ENCODE assay signal across 1 cellular context in the genomic region with DNA sequence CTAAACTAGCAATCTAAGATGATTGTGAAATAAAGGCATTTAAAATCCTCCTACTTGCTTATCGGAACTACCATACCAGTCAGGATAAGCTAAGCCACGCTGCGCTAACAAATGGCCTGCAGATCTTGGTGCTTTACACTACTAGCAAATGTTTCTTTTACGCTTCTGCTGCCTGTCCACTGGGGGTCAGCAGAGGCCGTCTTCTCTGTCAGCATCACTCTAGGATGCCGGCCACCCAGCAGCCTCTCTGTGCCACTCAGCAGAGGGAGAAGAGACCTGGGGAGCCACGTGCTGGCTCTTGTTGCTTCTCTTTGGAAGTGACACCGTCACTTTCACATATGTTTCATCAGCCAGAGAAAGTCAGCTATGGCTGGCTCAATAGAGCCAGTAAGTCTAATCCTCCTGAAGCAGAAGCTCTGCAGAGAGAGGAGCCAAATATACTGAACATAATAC.
TF ChIP-seq lines count a peak whose summit lies in the region.

No MANE protein-coding gene starts in this region.

TF ChIP-seq in HepG2, 621 proteins besides CTCF, POLR2A, EP300 and RAD21 (continued from another document and continues in another):
- TF ChIP-seq, protein P1, sequence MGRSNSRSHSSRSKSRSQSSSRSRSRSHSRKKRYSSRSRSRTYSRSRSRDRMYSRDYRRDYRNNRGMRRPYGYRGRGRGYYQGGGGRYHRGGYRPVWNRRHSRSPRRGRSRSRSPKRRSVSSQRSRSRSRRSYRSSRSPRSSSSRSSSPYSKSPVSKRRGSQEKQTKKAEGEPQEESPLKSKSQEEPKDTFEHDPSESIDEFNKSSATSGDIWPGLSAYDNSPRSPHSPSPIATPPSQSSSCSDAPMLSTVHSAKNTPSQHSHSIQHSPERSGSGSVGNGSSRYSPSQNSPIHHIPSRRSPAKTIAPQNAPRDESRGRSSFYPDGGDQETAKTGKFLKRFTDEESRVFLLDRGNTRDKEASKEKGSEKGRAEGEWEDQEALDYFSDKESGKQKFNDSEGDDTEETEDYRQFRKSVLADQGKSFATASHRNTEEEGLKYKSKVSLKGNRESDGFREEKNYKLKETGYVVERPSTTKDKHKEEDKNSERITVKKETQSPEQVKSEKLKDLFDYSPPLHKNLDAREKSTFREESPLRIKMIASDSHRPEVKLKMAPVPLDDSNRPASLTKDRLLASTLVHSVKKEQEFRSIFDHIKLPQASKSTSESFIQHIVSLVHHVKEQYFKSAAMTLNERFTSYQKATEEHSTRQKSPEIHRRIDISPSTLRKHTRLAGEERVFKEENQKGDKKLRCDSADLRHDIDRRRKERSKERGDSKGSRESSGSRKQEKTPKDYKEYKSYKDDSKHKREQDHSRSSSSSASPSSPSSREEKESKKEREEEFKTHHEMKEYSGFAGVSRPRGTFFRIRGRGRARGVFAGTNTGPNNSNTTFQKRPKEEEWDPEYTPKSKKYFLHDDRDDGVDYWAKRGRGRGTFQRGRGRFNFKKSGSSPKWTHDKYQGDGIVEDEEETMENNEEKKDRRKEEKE (IDR thresholded peaks at IDR 0.05), result no peak
- TF ChIP-seq, protein P2, sequence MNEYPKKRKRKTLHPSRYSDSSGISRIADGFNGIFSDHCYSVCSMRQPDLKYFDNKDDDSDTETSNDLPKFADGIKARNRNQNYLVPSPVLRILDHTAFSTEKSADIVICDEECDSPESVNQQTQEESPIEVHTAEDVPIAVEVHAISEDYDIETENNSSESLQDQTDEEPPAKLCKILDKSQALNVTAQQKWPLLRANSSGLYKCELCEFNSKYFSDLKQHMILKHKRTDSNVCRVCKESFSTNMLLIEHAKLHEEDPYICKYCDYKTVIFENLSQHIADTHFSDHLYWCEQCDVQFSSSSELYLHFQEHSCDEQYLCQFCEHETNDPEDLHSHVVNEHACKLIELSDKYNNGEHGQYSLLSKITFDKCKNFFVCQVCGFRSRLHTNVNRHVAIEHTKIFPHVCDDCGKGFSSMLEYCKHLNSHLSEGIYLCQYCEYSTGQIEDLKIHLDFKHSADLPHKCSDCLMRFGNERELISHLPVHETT (CRISPR knock-in tag; conservative IDR thresholded peaks at IDR 0.05), result no peak
- TF ChIP-seq BCL6 (CRISPR knock-in tag; IDR thresholded peaks at IDR 0.05), result no peak
- TF ChIP-seq, protein P3, sequence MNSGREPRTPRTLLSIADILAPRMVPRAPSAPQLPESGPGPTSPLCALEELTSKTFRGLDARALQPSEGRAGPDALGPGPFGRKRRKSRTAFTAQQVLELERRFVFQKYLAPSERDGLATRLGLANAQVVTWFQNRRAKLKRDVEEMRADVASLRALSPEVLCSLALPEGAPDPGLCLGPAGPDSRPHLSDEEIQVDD (CRISPR knock-in tag; IDR thresholded peaks at IDR 0.05; ENCODE audit: borderline replicate concordance), result no peak
- TF ChIP-seq ZNF331 (CRISPR knock-in tag; IDR thresholded peaks at IDR 0.05), result peak; percentile 31; the same call in 1 of the 2 replicates
- no peak for TF ChIP-seq RFX3 (CRISPR knock-in tag; IDR thresholded peaks at IDR 0.05)
- TF ChIP-seq, protein P4, sequence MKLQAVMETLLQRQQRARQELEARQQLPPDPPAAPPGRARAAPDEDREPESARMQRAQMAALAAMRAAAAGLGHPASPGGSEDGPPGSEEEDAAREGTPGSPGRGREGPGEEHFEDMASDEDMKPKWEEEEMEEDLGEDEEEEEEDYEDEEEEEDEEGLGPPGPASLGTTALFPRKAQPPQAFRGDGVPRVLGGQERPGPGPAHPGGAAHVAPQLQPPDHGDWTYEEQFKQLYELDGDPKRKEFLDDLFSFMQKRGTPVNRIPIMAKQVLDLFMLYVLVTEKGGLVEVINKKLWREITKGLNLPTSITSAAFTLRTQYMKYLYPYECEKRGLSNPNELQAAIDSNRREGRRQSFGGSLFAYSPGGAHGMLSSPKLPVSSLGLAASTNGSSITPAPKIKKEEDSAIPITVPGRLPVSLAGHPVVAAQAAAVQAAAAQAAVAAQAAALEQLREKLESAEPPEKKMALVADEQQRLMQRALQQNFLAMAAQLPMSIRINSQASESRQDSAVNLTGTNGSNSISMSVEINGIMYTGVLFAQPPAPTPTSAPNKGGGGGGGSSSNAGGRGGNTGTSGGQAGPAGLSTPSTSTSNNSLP (IDR thresholded peaks at IDR 0.05; ENCODE audit: low read depth, low read length), result no peak
- TF ChIP-seq KDM4B (CRISPR knock-in tag; IDR thresholded peaks at IDR 0.05), result no peak
- TF ChIP-seq RORA (CRISPR knock-in tag; IDR thresholded peaks at IDR 0.05), result no peak
- TF ChIP-seq PAWR (CRISPR knock-in tag; IDR thresholded peaks at IDR 0.05; ENCODE audit: borderline replicate concordance), result no peak
- TF ChIP-seq, protein P5, sequence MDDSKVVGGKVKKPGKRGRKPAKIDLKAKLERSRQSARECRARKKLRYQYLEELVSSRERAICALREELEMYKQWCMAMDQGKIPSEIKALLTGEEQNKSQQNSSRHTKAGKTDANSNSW (CRISPR knock-in tag; IDR thresholded peaks at IDR 0.05; ENCODE audit: borderline replicate concordance), result no peak
- no peak for TF ChIP-seq ZNF703 (CRISPR knock-in tag; IDR thresholded peaks at IDR 0.05; ENCODE audit: borderline replicate concordance)
- TF ChIP-seq PPARG (CRISPR knock-in tag; conservative IDR thresholded peaks at IDR 0.05), result no peak
- TF ChIP-seq, protein P6, sequence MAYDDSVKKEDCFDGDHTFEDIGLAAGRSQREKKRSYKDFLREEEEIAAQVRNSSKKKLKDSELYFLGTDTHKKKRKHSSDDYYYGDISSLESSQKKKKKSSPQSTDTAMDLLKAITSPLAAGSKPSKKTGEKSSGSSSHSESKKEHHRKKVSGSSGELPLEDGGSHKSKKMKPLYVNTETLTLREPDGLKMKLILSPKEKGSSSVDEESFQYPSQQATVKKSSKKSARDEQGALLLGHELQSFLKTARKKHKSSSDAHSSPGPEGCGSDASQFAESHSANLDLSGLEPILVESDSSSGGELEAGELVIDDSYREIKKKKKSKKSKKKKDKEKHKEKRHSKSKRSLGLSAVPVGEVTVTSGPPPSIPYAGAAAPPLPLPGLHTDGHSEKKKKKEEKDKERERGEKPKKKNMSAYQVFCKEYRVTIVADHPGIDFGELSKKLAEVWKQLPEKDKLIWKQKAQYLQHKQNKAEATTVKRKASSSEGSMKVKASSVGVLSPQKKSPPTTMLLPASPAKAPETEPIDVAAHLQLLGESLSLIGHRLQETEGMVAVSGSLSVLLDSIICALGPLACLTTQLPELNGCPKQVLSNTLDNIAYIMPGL (CRISPR knock-in tag; IDR thresholded peaks at IDR 0.05; ENCODE audit: borderline replicate concordance in 1 of 2, low read depth in 1 of 2), result peak in 1 of 2 experiments; percentile 41; a peak in 1 of 4 replicates
- TF ChIP-seq, protein P7, sequence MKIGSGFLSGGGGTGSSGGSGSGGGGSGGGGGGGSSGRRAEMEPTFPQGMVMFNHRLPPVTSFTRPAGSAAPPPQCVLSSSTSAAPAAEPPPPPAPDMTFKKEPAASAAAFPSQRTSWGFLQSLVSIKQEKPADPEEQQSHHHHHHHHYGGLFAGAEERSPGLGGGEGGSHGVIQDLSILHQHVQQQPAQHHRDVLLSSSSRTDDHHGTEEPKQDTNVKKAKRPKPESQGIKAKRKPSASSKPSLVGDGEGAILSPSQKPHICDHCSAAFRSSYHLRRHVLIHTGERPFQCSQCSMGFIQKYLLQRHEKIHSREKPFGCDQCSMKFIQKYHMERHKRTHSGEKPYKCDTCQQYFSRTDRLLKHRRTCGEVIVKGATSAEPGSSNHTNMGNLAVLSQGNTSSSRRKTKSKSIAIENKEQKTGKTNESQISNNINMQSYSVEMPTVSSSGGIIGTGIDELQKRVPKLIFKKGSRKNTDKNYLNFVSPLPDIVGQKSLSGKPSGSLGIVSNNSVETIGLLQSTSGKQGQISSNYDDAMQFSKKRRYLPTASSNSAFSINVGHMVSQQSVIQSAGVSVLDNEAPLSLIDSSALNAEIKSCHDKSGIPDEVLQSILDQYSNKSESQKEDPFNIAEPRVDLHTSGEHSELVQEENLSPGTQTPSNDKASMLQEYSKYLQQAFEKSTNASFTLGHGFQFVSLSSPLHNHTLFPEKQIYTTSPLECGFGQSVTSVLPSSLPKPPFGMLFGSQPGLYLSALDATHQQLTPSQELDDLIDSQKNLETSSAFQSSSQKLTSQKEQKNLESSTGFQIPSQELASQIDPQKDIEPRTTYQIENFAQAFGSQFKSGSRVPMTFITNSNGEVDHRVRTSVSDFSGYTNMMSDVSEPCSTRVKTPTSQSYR (CRISPR knock-in tag; IDR thresholded peaks at IDR 0.05; ENCODE audit: borderline replicate concordance), result no peak
- 0 out of 2 replicates have a peak, but pooled peaks have one; percentile 51 for TF ChIP-seq ZFP1 (CRISPR knock-in tag; IDR thresholded peaks at IDR 0.05)
- TF ChIP-seq JUND (CRISPR knock-in tag; IDR thresholded peaks at IDR 0.05), result no peak
- TF ChIP-seq MIER2 (CRISPR knock-in tag; IDR thresholded peaks at IDR 0.05), result 0 out of 2 replicates have a peak, but pooled peaks have one; percentile 20
- TF ChIP-seq, protein P8, sequence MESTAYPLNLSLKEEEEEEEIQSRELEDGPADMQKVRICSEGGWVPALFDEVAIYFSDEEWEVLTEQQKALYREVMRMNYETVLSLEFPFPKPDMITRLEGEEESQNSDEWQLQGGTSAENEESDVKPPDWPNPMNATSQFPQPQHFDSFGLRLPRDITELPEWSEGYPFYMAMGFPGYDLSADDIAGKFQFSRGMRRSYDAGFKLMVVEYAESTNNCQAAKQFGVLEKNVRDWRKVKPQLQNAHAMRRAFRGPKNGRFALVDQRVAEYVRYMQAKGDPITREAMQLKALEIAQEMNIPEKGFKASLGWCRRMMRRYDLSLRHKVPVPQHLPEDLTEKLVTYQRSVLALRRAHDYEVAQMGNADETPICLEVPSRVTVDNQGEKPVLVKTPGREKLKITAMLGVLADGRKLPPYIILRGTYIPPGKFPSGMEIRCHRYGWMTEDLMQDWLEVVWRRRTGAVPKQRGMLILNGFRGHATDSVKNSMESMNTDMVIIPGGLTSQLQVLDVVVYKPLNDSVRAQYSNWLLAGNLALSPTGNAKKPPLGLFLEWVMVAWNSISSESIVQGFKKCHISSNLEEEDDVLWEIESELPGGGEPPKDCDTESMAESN (CRISPR knock-in tag; conservative IDR thresholded peaks at IDR 0.05), result peak; percentile 41; the same call in 1 of the 2 replicates
- no peak for TF ChIP-seq MYNN (CRISPR knock-in tag; IDR thresholded peaks at IDR 0.05; ENCODE audit: low read depth)
- no peak for TF ChIP-seq IKZF1 (IDR thresholded peaks at IDR 0.05)
- TF ChIP-seq, protein P9, sequence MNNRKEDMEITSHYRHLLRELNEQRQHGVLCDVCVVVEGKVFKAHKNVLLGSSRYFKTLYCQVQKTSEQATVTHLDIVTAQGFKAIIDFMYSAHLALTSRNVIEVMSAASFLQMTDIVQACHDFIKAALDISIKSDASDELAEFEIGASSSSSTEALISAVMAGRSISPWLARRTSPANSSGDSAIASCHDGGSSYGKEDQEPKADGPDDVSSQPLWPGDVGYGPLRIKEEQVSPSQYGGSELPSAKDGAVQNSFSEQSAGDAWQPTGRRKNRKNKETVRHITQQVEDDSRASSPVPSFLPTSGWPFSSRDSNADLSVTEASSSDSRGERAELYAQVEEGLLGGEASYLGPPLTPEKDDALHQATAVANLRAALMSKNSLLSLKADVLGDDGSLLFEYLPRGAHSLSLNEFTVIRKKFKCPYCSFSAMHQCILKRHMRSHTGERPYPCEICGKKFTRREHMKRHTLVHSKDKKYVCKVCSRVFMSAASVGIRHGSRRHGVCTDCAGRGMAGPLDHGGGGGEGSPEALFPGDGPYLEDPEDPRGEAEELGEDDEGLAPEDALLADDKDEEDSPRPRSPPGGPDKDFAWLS (CRISPR knock-in tag; IDR thresholded peaks at IDR 0.05; ENCODE audit: borderline replicate concordance), result no peak
- TF ChIP-seq, protein P10, sequence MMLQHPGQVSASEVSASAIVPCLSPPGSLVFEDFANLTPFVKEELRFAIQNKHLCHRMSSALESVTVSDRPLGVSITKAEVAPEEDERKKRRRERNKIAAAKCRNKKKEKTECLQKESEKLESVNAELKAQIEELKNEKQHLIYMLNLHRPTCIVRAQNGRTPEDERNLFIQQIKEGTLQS (CRISPR knock-in tag; IDR thresholded peaks at IDR 0.05), result no peak
- no peak for TF ChIP-seq NCOR1 (IDR thresholded peaks at IDR 0.05; ENCODE audit: borderline replicate concordance, low read length)
- TF ChIP-seq HOXD1 (CRISPR knock-in tag; IDR thresholded peaks at IDR 0.05), result no peak
- TF ChIP-seq, protein P11, sequence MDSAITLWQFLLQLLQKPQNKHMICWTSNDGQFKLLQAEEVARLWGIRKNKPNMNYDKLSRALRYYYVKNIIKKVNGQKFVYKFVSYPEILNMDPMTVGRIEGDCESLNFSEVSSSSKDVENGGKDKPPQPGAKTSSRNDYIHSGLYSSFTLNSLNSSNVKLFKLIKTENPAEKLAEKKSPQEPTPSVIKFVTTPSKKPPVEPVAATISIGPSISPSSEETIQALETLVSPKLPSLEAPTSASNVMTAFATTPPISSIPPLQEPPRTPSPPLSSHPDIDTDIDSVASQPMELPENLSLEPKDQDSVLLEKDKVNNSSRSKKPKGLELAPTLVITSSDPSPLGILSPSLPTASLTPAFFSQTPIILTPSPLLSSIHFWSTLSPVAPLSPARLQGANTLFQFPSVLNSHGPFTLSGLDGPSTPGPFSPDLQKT (CRISPR knock-in tag; IDR thresholded peaks at IDR 0.05; ENCODE audit: borderline replicate concordance), result no peak
- TF ChIP-seq TSC22D2 (CRISPR knock-in tag; IDR thresholded peaks at IDR 0.05; ENCODE audit: borderline replicate concordance), result no peak
- no peak for TF ChIP-seq KLF6 (CRISPR knock-in tag; IDR thresholded peaks at IDR 0.05)
- TF ChIP-seq ZNF766 (CRISPR knock-in tag; IDR thresholded peaks at IDR 0.05; ENCODE audit: borderline replicate concordance), result no peak
- no peak for TF ChIP-seq JDP2 (CRISPR knock-in tag; IDR thresholded peaks at IDR 0.05; ENCODE audit: borderline replicate concordance)
- TF ChIP-seq CBX5 (CRISPR knock-in tag; IDR thresholded peaks at IDR 0.05; ENCODE audit: borderline replicate concordance), result peak; percentile 88
- TF ChIP-seq SALL2 (CRISPR knock-in tag; IDR thresholded peaks at IDR 0.05), result no peak
- TF ChIP-seq MZF1 (CRISPR knock-in tag; IDR thresholded peaks at IDR 0.05; ENCODE audit: borderline replicate concordance), result no peak
- no peak for TF ChIP-seq GTF2F1 (IDR thresholded peaks at IDR 0.05; ENCODE audit: low read length)
- TF ChIP-seq ZMYM4 (CRISPR knock-in tag; IDR thresholded peaks at IDR 0.05), result peak; percentile 47; the same call in 1 of the 2 replicates
- TF ChIP-seq ZNF577 (CRISPR knock-in tag; IDR thresholded peaks at IDR 0.05; ENCODE audit: borderline replicate concordance, low read depth), result no peak
- no peak for TF ChIP-seq PCBP2 (optimal IDR thresholded peaks at IDR 0.05; ENCODE audit: low read depth, low read length, poor library complexity, severe bottlenecking)
- no peak for TF ChIP-seq ZNF34 (CRISPR knock-in tag; IDR thresholded peaks at IDR 0.05; ENCODE audit: borderline replicate concordance)
- TF ChIP-seq RCOR2 (CRISPR knock-in tag; IDR thresholded peaks at IDR 0.05), result no peak
- TF ChIP-seq ZMYM3 (CRISPR knock-in tag; IDR thresholded peaks at IDR 0.05), result no peak
- no peak for TF ChIP-seq FOXC1 (CRISPR knock-in tag; IDR thresholded peaks at IDR 0.05; ENCODE audit: borderline replicate concordance)
- TF ChIP-seq HNRNPK (IDR thresholded peaks at IDR 0.05; ENCODE audit: low read depth, low read length, poor library complexity, severe bottlenecking), result no peak
- TF ChIP-seq TBX2 (CRISPR knock-in tag; IDR thresholded peaks at IDR 0.05; ENCODE audit: borderline replicate concordance), result no peak
- TF ChIP-seq ZSCAN20 (CRISPR knock-in tag; IDR thresholded peaks at IDR 0.05; ENCODE audit: borderline replicate concordance), result no peak
- no peak for TF ChIP-seq HNRNPL (IDR thresholded peaks at IDR 0.05; ENCODE audit: low read depth, low read length)
